ENCODE assay signal across 10 cellular contexts in the genomic region with DNA sequence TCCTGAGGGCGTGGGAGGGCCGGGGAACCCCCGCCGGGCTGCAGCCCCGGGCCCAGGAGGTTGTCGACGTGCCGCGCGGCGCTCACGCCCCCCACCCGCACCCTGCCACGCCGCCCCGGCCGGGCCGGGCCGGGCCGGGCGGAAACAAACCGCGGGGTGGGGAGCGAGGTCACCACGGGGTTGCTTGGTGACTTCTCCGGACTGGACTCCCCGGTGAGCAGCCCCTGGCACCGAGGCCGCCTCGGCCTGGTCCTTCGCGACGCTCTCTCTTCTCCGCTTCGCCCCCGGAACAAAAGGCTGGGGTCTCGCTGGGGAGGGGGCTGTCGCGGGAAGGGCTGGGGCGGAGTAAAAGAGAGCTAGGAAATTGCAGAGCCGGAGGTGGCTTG. TPM values are rescaled to one million over a fixed set of nuclear protein-coding genes. Genes with fewer than 3 reads are reported as not detected.
A peak's percentile ranks its signal among the peaks of the same experiment; 100 is the strongest.
DNase-seq lines count a peak whose midpoint lies in the region; ATAC-seq, FAIRE-seq and TF ChIP-seq lines count a peak whose summit lies in the region.
"Had no signal": no experiment of that assay in that cellular context is flagged by ENCODE, and none has a peak within 500 bp of the region (broad histone marks: within the 10 kb centered on the region; RNA-seq: fewer than 3 reads in every experiment).

No MANE protein-coding gene starts in this region.

- no peak overlapping the region for H3K4me3 ChIP-seq in GM12878
- peak overlapping the region; percentile 8 to 64 for H3K4me3 ChIP-seq in small intestine (ENCODE audit: low read depth in 1 of 2, low read length in 2 of 2)

- no peak for TF ChIP-seq POLR2A in GM12878 (IDR thresholded peaks at IDR 0.05; ENCODE audit: low read depth, low read length)

- no peak overlapping the region for H2AFZ ChIP-seq in GM12878 (ENCODE audit: control insufficient read depth, low read depth, low read length)

- H3K27me3 ChIP-seq in GM12878 (replicated peaks in 1 of 2; ENCODE audit: control insufficient read depth in 2 of 2, insufficient read depth in 2 of 2, low read length in 1 of 2) (peaks cover 8 to 23% of the 10 kb centered on the region in 2 experiments), small intestine (ENCODE audit: control insufficient read depth in 2 of 2, insufficient read depth in 2 of 2, low read length in 2 of 2) (peaks cover 0 to 26% of the 10 kb centered on the region in 2 donors)

- intact Hi-C loops in GM12878 (cut with micrococcal nuclease; ENCODE audit: unreplicated experiment) = no loop called here
- intact Hi-C loops in left colon (cut with DNase I, micrococcal nuclease) = no loop called here

- TF ChIP-seq RAD21 in GM12878 (IDR thresholded peaks at IDR 0.05; ENCODE audit: insufficient read depth, low read depth, low read length) = no peak

- no peak for TF ChIP-seq CTCF in GM12878 (IDR thresholded peaks at IDR 0.05 in 2 of 3, conservative IDR thresholded peaks at IDR 0.05 in 1 of 3; ENCODE audit: control insufficient read depth in 2 of 3, extremely low read depth in 1 of 3, insufficient read depth in 1 of 3, low read depth in 3 of 3, low read length in 3 of 3)

- H3K79me2 ChIP-seq in GM12878 (ENCODE audit: control insufficient read depth, insufficient read depth, low read length) = no peaks in the 10 kb centered on the region

- CTCF ChIA-PET in HEK293T (lab: Yijun Ruan, JAX) (no interaction called here), GM12878 (lab: Yijun Ruan, JAX) (no interaction called here)

- no peaks in the 10 kb centered on the region for H4K20me1 ChIP-seq in GM12878 (ENCODE audit: control insufficient read depth, insufficient read depth)

- H3K9me3 ChIP-seq in GM12878 (replicated peaks; ENCODE audit: control insufficient read depth, insufficient read depth, low read length) (no peaks in the 10 kb centered on the region), small intestine (ENCODE audit: control insufficient read depth, low read depth) (no peaks in the 10 kb centered on the region)

- SMC1A ChIA-PET in GM12878 (lab: Charles Lee; ENCODE audit: uncharacterized antibody, unreplicated experiment) = no interaction called here

- H3K4me1 ChIP-seq in GM12878 (ENCODE audit: control insufficient read depth, insufficient read depth, low read length) = no peaks in the 10 kb centered on the region
- H3K4me1 ChIP-seq in small intestine (ENCODE audit: control insufficient read depth in 2 of 2, insufficient read depth in 1 of 2, low read depth in 1 of 2, low read length in 1 of 2) = peaks cover 3% of the 10 kb centered on the region in 2 donors

- ATAC-seq in GM12878 (no peak), left colon (peak; percentile 51), GM21529 (IDR thresholded peaks at IDR 0.05; ENCODE audit: unreplicated experiment) (no peak), HG02870 (IDR thresholded peaks at IDR 0.05; ENCODE audit: unreplicated experiment) (no peak)

- BruUV-seq in GM12878 (replicated peaks; lab: Mats Ljungman, UMichigan) = no TSS peak

- FAIRE-seq in GM12878 (lab: Jason Lieb, UNC) = no peak
- FAIRE-seq in small intestine (lab: Jason Lieb, UNC) = no peak

- RAD21 ChIA-PET in GM12878 (lab: Charles Lee; ENCODE audit: unreplicated experiment) = no interaction called here

- H3K4me2 ChIP-seq in GM12878 (ENCODE audit: control insufficient read depth, insufficient read depth) = no peak overlapping the region

- POLR2A ChIA-PET in HEK293T (lab: Yijun Ruan, JAX) (interaction anchor here (1.0 kb wide), 1 partner anchor 9 kb away, joined by 3 read pairs; no protein-coding TSS in a partner anchor), GM12878 (lab: Charles Lee) (no interaction called here)

- H3K36me3 ChIP-seq in GM12878 (ENCODE audit: control insufficient read depth in 2 of 2, insufficient read depth in 2 of 2, low read length in 1 of 2) (no peaks in the 10 kb centered on the region), small intestine (ENCODE audit: control insufficient read depth in 2 of 2, insufficient read depth in 2 of 2, low read length in 2 of 2) (no peaks in the 10 kb centered on the region)

- no peak for TF ChIP-seq EP300 in GM12878 (IDR thresholded peaks at IDR 0.05; ENCODE audit: borderline replicate concordance in 1 of 2, control insufficient read depth in 1 of 2, low read depth in 2 of 2, low read length in 2 of 2)

- DNase-seq in HEK293T (ENCODE audit: extremely low spot score) (no peak), GM12878 (ENCODE audit: low read depth, low spot score) (no peak), left colon (no peak), small intestine (no peak), retina (no peak), inferior parietal cortex (ENCODE audit: extremely low spot score) (no peak)
- DNase-seq: activated CD4-positive, alpha-beta T cell treated with anti-CD3 and anti-CD28 coated beads, Interleukin-2, amount 50 U/mL, for 48 hours; NCI-H2107 had no signal

- in situ Hi-C loops in GM12878 (cut with MboI) = no loop called here

- no peak overlapping the region for H3K9ac ChIP-seq in GM12878 (ENCODE audit: control insufficient read depth, insufficient read depth, low read length)

- H3K27ac ChIP-seq in GM12878 (ENCODE audit: control insufficient read depth, insufficient read depth) (no peak overlapping the region), small intestine (ENCODE audit: low read depth in 1 of 2, low read length in 1 of 2) (no peak overlapping the region)

- WGBS in GM12878 (ENCODE audit: insufficient coverage, insufficient replicate concordance, low lambda C conversion rate, missing lambda C conversion rate) = 29% methylated on average over 22 of the region's 41 CpGs
- WGBS in small intestine, 3 donors = 0 to 2% (median 1%) methylated on average over 34 to 41 of the region's 41 CpGs

TF ChIP-seq in HEK293T, 16 proteins besides CTCF, POLR2A, EP300 and RAD21:
- TF ChIP-seq CTBP1 (IDR thresholded peaks at IDR 0.05; ENCODE audit: borderline replicate concordance) = no peak
- TF ChIP-seq ARNT (IDR thresholded peaks at IDR 0.05) = no peak
- TF ChIP-seq ZNF384 (IDR thresholded peaks at IDR 0.05) = no peak
- TF ChIP-seq L3MBTL2 (conservative IDR thresholded peaks at IDR 0.05) = 0 out of 2 replicates have a peak, but pooled peaks have one; percentile 12
- TF ChIP-seq NFRKB (IDR thresholded peaks at IDR 0.05) = no peak
- TF ChIP-seq, protein P1, sequence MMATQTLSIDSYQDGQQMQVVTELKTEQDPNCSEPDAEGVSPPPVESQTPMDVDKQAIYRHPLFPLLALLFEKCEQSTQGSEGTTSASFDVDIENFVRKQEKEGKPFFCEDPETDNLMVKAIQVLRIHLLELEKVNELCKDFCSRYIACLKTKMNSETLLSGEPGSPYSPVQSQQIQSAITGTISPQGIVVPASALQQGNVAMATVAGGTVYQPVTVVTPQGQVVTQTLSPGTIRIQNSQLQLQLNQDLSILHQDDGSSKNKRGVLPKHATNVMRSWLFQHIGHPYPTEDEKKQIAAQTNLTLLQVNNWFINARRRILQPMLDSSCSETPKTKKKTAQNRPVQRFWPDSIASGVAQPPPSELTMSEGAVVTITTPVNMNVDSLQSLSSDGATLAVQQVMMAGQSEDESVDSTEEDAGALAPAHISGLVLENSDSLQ (IDR thresholded peaks at IDR 0.05) = no peak

TF ChIP-seq in GM12878, 131 proteins besides CTCF, POLR2A, EP300 and RAD21:
- TF ChIP-seq RFX5 (IDR thresholded peaks at IDR 0.05; ENCODE audit: low read depth, low read length) = no peak
- no peak for TF ChIP-seq MXI1 (IDR thresholded peaks at IDR 0.05; ENCODE audit: low read depth, low read length)
- peak; percentile 7 for TF ChIP-seq SUZ12 (IDR thresholded peaks at IDR 0.05; ENCODE audit: unreplicated experiment)

RNA-seq across cellular contexts. Expression of a gene that starts 0.5 kb away (rescaled TPM):
- total RNA-seq in GM12878 (2013; cell fraction: nucleolus; rRNA removed) = not detected in 2 replicates
- not detected in 2 replicates for total RNA-seq in GM12878 (2014; rRNA removed)
- not detected in 2 replicates for total RNA-seq in GM12878 (2014; rRNA removed; fragmentation: Illumina TruSeq; extraction: Trizol)
- total RNA-seq in GM12878 (2021) = 0.05 TPM in 1 of 2 replicates, not detected in the other
- not detected for polyA plus RNA-seq in GM12878 (2011; ENCODE audit: low read depth)
- polyA plus RNA-seq in GM12878 (2011; rRNA removed) = not detected in 2 replicates
- polyA plus RNA-seq in GM12878 (2011; cell fraction: cytosol; rRNA removed) = not detected in 2 replicates
- not detected in 2 replicates for polyA plus RNA-seq in GM12878 (2011; cell fraction: nucleus; rRNA removed)
- 0.03 TPM in 1 of 2 replicates, not detected in the other for polyA plus RNA-seq in GM12878 (2012)
- not detected in 2 replicates for polyA plus RNA-seq in GM12878 (2014; fragmentation: Illumina TruSeq; extraction: Trizol)
- not detected for polyA plus RNA-seq in GM12878 (2014; fragmentation: Nextera tagmentation; extraction: Ambion mirVana)
- not detected in 2 replicates for polyA plus RNA-seq in GM12878 (2014; rRNA removed)
- polyA plus RNA-seq in GM12878 (2016; fragmentation: Nextera tagmentation; extraction: Ambion mirVana) = under 1 TPM in 1 of 2 experiments, not detected in 1; 0.03 TPM
- polyA minus RNA-seq in GM12878 (2011; rRNA and poly(A)+ RNA removed) = not detected in 2 replicates
- polyA minus RNA-seq in GM12878 (2011; cell fraction: cytosol; rRNA and poly(A)+ RNA removed) = not detected in 2 replicates
- not detected in 2 replicates for polyA minus RNA-seq in GM12878 (2011; cell fraction: nucleus; rRNA and poly(A)+ RNA removed)
- total RNA-seq in left colon = 1 to 10 TPM; 1.7 to 2.1 TPM
- 1 to 10 TPM; 1.1 to 1.8 (median 1.6) TPM for polyA plus RNA-seq in small intestine
